Comparison of ENCODE assay signal across 12 cellular contexts in genomic region chrX:19852014-19853005, GRCh38. TPM values are rescaled to one million over a fixed set of nuclear protein-coding genes. Genes with fewer than 3 reads are reported as not detected.
DNase-seq lines count a peak whose midpoint lies in the region; ATAC-seq and TF ChIP-seq lines count a peak whose summit lies in the region.
"Had no signal": no experiment of that assay in that cellular context is flagged by ENCODE, and none has a peak within 500 bp of the region (broad histone marks: within the 10 kb centered on the region; RNA-seq: fewer than 3 reads in every experiment).

No MANE protein-coding gene starts in this region.

- TF ChIP-seq POLR2A in adrenal gland (IDR thresholded peaks at IDR 0.05) = no peak

- H3K9me3 ChIP-seq in adrenal gland (replicated peaks in 1 of 3) = no peaks in the 10 kb centered on the region
- no peaks in the 10 kb centered on the region for H3K9me3 ChIP-seq in heart right ventricle
- no peaks in the 10 kb centered on the region for H3K9me3 ChIP-seq in smooth muscle cell (replicated peaks; ENCODE audit: low read depth)

- no peak overlapping the region for H2AFZ ChIP-seq in smooth muscle cell (ENCODE audit: low read depth)

- H3K4me3 ChIP-seq in HL-60 (replicated peaks; ENCODE audit: insufficient read depth, low read length) = no peak overlapping the region
- H3K4me3 ChIP-seq in adrenal gland = no peak overlapping the region
- H3K4me3 ChIP-seq in heart right ventricle = no peak overlapping the region
- H3K4me3 ChIP-seq in smooth muscle cell = no peak overlapping the region

- intact Hi-C loops in adrenal gland (cut with DNase I) (no loop called here), heart right ventricle (cut with DNase I) (loop anchor here in 2 of 10 donors (5.0 to 10.0 kb wide), 2 partner anchors 40 to 88 kb away; no protein-coding TSS in a partner anchor)

- no peaks in the 10 kb centered on the region for H4K20me1 ChIP-seq in smooth muscle cell (ENCODE audit: low read depth)

- H3K27ac ChIP-seq in HL-60 (replicated peaks) = peak overlapping the region; percentile 60; the same call in 1 of the 2 replicates
- peak overlapping the region in 3 of 5 donors; percentile 13 to 51 (median 39) for H3K27ac ChIP-seq in adrenal gland
- H3K27ac ChIP-seq in heart right ventricle = peak overlapping the region in 1 of 10 donors; percentile 21
- peak overlapping the region; percentile 71 for H3K27ac ChIP-seq in smooth muscle cell (ENCODE audit: low read depth)

- DNase-seq in HL-60 (ENCODE audit: low read depth in 1 of 2, low spot score in 1 of 2) (no peak), adrenal gland (peak in 6 of 7 donors; percentile 30 to 60 (median 46)), heart right ventricle (peak; percentile 14 to 16), smooth muscle cell (lab: John Stamatoyannopoulos, UW; ENCODE audit: unreplicated experiment) (no peak), COR-L47 (lab: John Stamatoyannopoulos, UW) (no peak), medulla oblongata (ENCODE audit: extremely low spot score) (no peak)
- DNase-seq: NCI-H1694 treated with DMSO at 0.1 percent for 48 hours; occipital lobe; stimulated activated CD4-positive, alpha-beta T cell treated with anti-CD3 and anti-CD28 coated beads, Interleukin-1b, Interleukin-23, amount 100 ng/mL, for 48 hours; stimulated activated naive CD4-positive, alpha-beta T cell treated with Interleukin-2 at 50 U/mL for 16 hours; T1000 had no signal

- no peak overlapping the region for H3K4me2 ChIP-seq in smooth muscle cell

- H3K27me3 ChIP-seq in HL-60 (ENCODE audit: insufficient read depth, poor library complexity, severe bottlenecking) (no peaks in the 10 kb centered on the region), adrenal gland (no peaks in the 10 kb centered on the region), heart right ventricle (no peaks in the 10 kb centered on the region), smooth muscle cell (ENCODE audit: low read depth) (no peaks in the 10 kb centered on the region)

- 62 to 70% (median 65%) methylated on average over 11 to 13 of the region's 13 CpGs for WGBS in adrenal gland, 4 donors
- 72 to 78% methylated on average over 13 of the region's 13 CpGs for WGBS in heart right ventricle, 2 donors
- WGBS in smooth muscle cell (ENCODE audit: low lambda C conversion rate) = 74% methylated on average over 13 of the region's 13 CpGs

- H3K36me3 ChIP-seq in adrenal gland (replicated peaks in 1 of 2) (no peaks in the 10 kb centered on the region), heart right ventricle (no peaks in the 10 kb centered on the region), smooth muscle cell (ENCODE audit: low read depth) (no peaks in the 10 kb centered on the region)

- no peaks in the 10 kb centered on the region for H3K79me2 ChIP-seq in smooth muscle cell (ENCODE audit: low read depth)

- no peaks in the 10 kb centered on the region for H3F3A ChIP-seq in smooth muscle cell (ENCODE audit: low read depth)

- no peak overlapping the region for H3K9ac ChIP-seq in smooth muscle cell (ENCODE audit: low read depth)

- TF ChIP-seq CTCF in HL-60 (IDR thresholded peaks at IDR 0.05; ENCODE audit: insufficient read depth, low read length) (no peak), adrenal gland (IDR thresholded peaks at IDR 0.05) (no peak), heart right ventricle (IDR thresholded peaks at IDR 0.05) (no peak), smooth muscle cell (IDR thresholded peaks at IDR 0.05; ENCODE audit: borderline replicate concordance, insufficient read depth, poor library complexity, severe bottlenecking) (no peak)

- H3K4me1 ChIP-seq in adrenal gland (replicated peaks in 1 of 2) (no peaks in the 10 kb centered on the region), heart right ventricle (peaks cover 0 to 34% (median 7%) of the 10 kb centered on the region in 9 donors), smooth muscle cell (ENCODE audit: low read depth) (no peaks in the 10 kb centered on the region)

- ATAC-seq in heart right ventricle (peak in 7 of 8 donors; percentile 38 to 87 (median 69)), GM18498 (IDR thresholded peaks at IDR 0.05; ENCODE audit: unreplicated experiment) (no peak)

RNA-seq across cellular contexts. Expression of gene SH3KBP1, which starts 35.1 kb away (rescaled TPM):
- total RNA-seq in adrenal gland (10 to 100 TPM; 13.3 to 21.7 (median 15.2) TPM), heart right ventricle (10 to 100 TPM; 18.1 to 59.7 (median 36.7) TPM), smooth muscle cell (69.7 and 76.8 TPM in 2 replicates)
- polyA plus RNA-seq in adrenal gland (10 to 100 TPM in 2 of 3 donors, 1 to 10 TPM in 1; 4.7 to 19.1 (median 11.2) TPM), heart right ventricle (10 to 100 TPM in 1 of 2 donors, 1 to 10 TPM in 1; 8.1 to 16.7 TPM), smooth muscle cell (68.0 and 77.3 TPM in 2 replicates)

Comparison
In these comparisons a context has a peak if more than half of its experiments do, and no peak if none do; other contexts are left out.
1. DNase-seq: peak in adrenal gland (6 of 7) and heart right ventricle (2 of 2); none in HL-60 (0 of 2), smooth muscle cell (single experiment), COR-L47 (single experiment) and medulla oblongata (single experiment).